In genomic region chr9:80285325-80285724, GRCh38 we compare ENCODE assay signal across 11 cellular contexts.
DNase-seq lines count a peak whose midpoint lies in the region; ATAC-seq and TF ChIP-seq lines count a peak whose summit lies in the region.
"Had no signal": no experiment of that assay in that cellular context is flagged by ENCODE, and none has a peak within 500 bp of the region (broad histone marks: within the 10 kb centered on the region; RNA-seq: fewer than 3 reads in every experiment).

No MANE protein-coding gene starts in this region.

- H3K36me3 ChIP-seq in smooth muscle cell (ENCODE audit: low read depth): no peaks in the 10 kb centered on the region
- H3K36me3 ChIP-seq in aorta (ENCODE audit: control insufficient read depth in 1 of 2, insufficient read depth in 2 of 2, low read length in 1 of 2): no peaks in the 10 kb centered on the region

- H3K9ac ChIP-seq in smooth muscle cell (ENCODE audit: low read depth): no peak overlapping the region

- WGBS in smooth muscle cell (ENCODE audit: low lambda C conversion rate): 31% methylated on average over 2 of the region's 2 CpGs
- WGBS in aorta, 2 donors: 44 to 45% methylated on average over 2 of the region's 2 CpGs

- no peak overlapping the region for H3K4me3 ChIP-seq in foreskin fibroblast (ENCODE audit: low read depth in 1 of 2, low read length in 2 of 2)
- H3K4me3 ChIP-seq in smooth muscle cell: no peak overlapping the region
- H3K4me3 ChIP-seq in aorta (ENCODE audit: low read length in 2 of 2): no peak overlapping the region

- no peaks in the 10 kb centered on the region for H3K4me1 ChIP-seq in smooth muscle cell (ENCODE audit: low read depth)
- no peaks in the 10 kb centered on the region for H3K4me1 ChIP-seq in aorta (ENCODE audit: control insufficient read depth in 1 of 2, insufficient read depth in 2 of 2, low read length in 2 of 2)

- no peak overlapping the region for H3K4me2 ChIP-seq in smooth muscle cell

- H3K79me2 ChIP-seq in smooth muscle cell (ENCODE audit: low read depth): no peaks in the 10 kb centered on the region

- no peaks in the 10 kb centered on the region for H3F3A ChIP-seq in smooth muscle cell (ENCODE audit: low read depth)

- ATAC-seq in HG02678 (IDR thresholded peaks at IDR 0.05; ENCODE audit: unreplicated experiment): no peak
- no peak for ATAC-seq in aorta (ENCODE audit: low FRiP score)

- intact Hi-C loops in aorta (cut with DNase I): no loop called here

- TF ChIP-seq CTCF in foreskin fibroblast (IDR thresholded peaks at IDR 0.05; ENCODE audit: low read depth, low read length) (no peak), smooth muscle cell (IDR thresholded peaks at IDR 0.05; ENCODE audit: borderline replicate concordance, insufficient read depth, poor library complexity, severe bottlenecking) (peak; percentile 25)

- no peak overlapping the region for H3K27ac ChIP-seq in smooth muscle cell (ENCODE audit: low read depth)
- H3K27ac ChIP-seq in aorta (ENCODE audit: low read depth in 1 of 2, low read length in 2 of 2): no peak overlapping the region

- no peaks in the 10 kb centered on the region for H4K20me1 ChIP-seq in smooth muscle cell (ENCODE audit: low read depth)

- no peaks in the 10 kb centered on the region for H3K27me3 ChIP-seq in smooth muscle cell (ENCODE audit: low read depth)
- H3K27me3 ChIP-seq in aorta (ENCODE audit: control insufficient read depth in 1 of 2, insufficient read depth in 2 of 2, low read length in 1 of 2): no peaks in the 10 kb centered on the region

- H3K9me3 ChIP-seq in smooth muscle cell (replicated peaks; ENCODE audit: low read depth) (no peaks in the 10 kb centered on the region), aorta (ENCODE audit: control insufficient read depth, low read length) (no peaks in the 10 kb centered on the region)

- peak; percentile 2 for DNase-seq in NCI-H2171 treated with DMSO at 0.1 percent for 48 hours (lab: John Stamatoyannopoulos, UW)
- DNase-seq in NCI-H2171 (lab: John Stamatoyannopoulos, UW): no peak
- DNase-seq in RPMI8226: peak; percentile 2
- peak; percentile 10 to 60 for DNase-seq in foreskin fibroblast
- no peak for DNase-seq in smooth muscle cell (lab: John Stamatoyannopoulos, UW; ENCODE audit: unreplicated experiment)
- no peak for DNase-seq in activated T-cell treated with anti-CD3 and anti-CD28 coated beads, Interleukin-2, amount 50 U/mL, for 48 hours
- no peak for DNase-seq in aorta
- DNase-seq: activated T-cell treated with anti-CD3 and anti-CD28 coated beads for 4 hours, immature natural killer cell, NCI-H1417 treated with DMSO at 0.1 percent for 48 hours had no signal

- no peak overlapping the region for H2AFZ ChIP-seq in smooth muscle cell (ENCODE audit: low read depth)

Comparison
In these comparisons a context has a peak if more than half of its experiments do, and no peak if none do; other contexts are left out.
1. DNase-seq: peak in NCI-H2171 treated with DMSO at 0.1 percent for 48 hours (single experiment), RPMI8226 (single experiment) and foreskin fibroblast (2 of 2); none in NCI-H2171 (single experiment), smooth muscle cell (single experiment), activated T-cell treated with anti-CD3 and anti-CD28 coated beads, Interleukin-2, amount 50 U/mL, for 48 hours (0 of 2) and aorta (0 of 2).